13 cellular contexts compared by ENCODE assay signal in the genomic region with DNA sequence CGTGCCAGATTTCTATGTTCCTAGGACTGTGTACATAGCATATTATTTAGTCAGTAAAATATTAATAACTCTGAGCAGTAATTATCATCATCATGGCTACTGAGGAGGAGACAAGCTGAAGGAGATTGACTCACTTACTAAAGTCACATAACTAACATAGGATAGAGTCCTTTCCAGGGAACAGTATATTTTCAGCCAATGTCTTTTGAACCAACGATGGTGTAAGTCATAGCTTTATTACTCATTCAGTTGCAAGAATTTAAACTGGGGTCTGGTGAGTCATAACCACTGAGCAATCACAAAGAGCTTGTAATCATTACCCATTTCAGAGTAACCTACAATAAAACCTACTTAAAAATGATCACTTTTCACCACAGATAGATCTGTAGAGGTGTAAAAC.
DNase-seq lines count a peak whose midpoint lies in the region; TF ChIP-seq lines count a peak whose summit lies in the region.
"Had no signal": no experiment of that assay in that cellular context is flagged by ENCODE, and none has a peak within 500 bp of the region (broad histone marks: within the 10 kb centered on the region; RNA-seq: fewer than 3 reads in every experiment).

No MANE protein-coding gene starts in this region.

- no peaks in the 10 kb centered on the region; the same call in 1 of the 2 replicates for H3K27me3 Mint-ChIP-seq in HFFc6 (ENCODE audit: insufficient read depth)
- H3K27me3 Mint-ChIP-seq in activated CD4-positive, alpha-beta T cell treated with anti-CD3 and anti-CD28 coated beads, Interleukin-2, amount 10 ng/mL, durations not matched to agents 24 days and 14 days = no peaks in the 10 kb centered on the region
- H3K27me3 Mint-ChIP-seq: CD4-positive, CD25-positive, alpha-beta regulatory T cell had no signal

- no peak overlapping the region for H3K27ac Mint-ChIP-seq in HFFc6
- no peak overlapping the region for H3K27ac Mint-ChIP-seq in activated CD4-positive, alpha-beta T cell treated with anti-CD3 and anti-CD28 coated beads, Interleukin-2, amount 10 ng/mL, durations not matched to agents 24 days and 14 days
- H3K27ac Mint-ChIP-seq: CD4-positive, CD25-positive, alpha-beta regulatory T cell had no signal

- H3K4me1 Mint-ChIP-seq in HFFc6 (ENCODE audit: low read depth) = peaks cover 6% of the 10 kb centered on the region; the same call in 1 of the 2 replicates
- no peaks in the 10 kb centered on the region for H3K4me1 Mint-ChIP-seq in activated CD4-positive, alpha-beta T cell treated with anti-CD3 and anti-CD28 coated beads, Interleukin-2, amount 10 ng/mL, durations not matched to agents 24 days and 14 days
- H3K4me1 Mint-ChIP-seq: CD4-positive, CD25-positive, alpha-beta regulatory T cell had no signal

- intact Hi-C loops in activated CD4-positive, alpha-beta T cell treated with anti-CD3 and anti-CD28 coated beads, Interleukin-2, amount 10 ng/mL, durations not matched to agents 24 days and 14 days (cut with micrococcal nuclease) = no loop called here

- DNase-seq in AG08395 (ENCODE audit: low spot score) = peak; percentile 69
- DNase-seq in HFFc6 = peak; percentile 22
- peak; percentile 22 for DNase-seq in NCI-H460 (ENCODE audit: extremely low read depth, low read depth)
- peak; percentile 84 for DNase-seq in fibroblast of the aortic adventitia (ENCODE audit: low read depth)
- DNase-seq in NCI-H748 treated with DMSO at 0.1 percent for 48 hours (lab: John Stamatoyannopoulos, UW) = no peak
- no peak for DNase-seq in T-helper 2 cell
- no peak for DNase-seq in activated CD4-positive, alpha-beta T cell treated with anti-CD3 and anti-CD28 coated beads, Interleukin-2, amount 10 ng/mL, durations not matched to agents 24 days and 14 days
- DNase-seq in activated CD4-positive, CD25-positive, alpha-beta regulatory T cell (lab: John Stamatoyannopoulos, UW) = no peak
- DNase-seq: CD4-positive, CD25-positive, alpha-beta regulatory T cell; left ventricle myocardium superior; NK-92 treated with Interleukin-12 subunit alpha and Interleukin-12 subunit beta, amount 100 ng/mL, for 24 hours; stomach had no signal

- no peak overlapping the region for H3K4me3 ChIP-seq in fibroblast of the aortic adventitia (ENCODE audit: low read depth, low read length)
- H3K4me3 ChIP-seq: skin epidermis, stomach had no signal

- H3K4me3 Mint-ChIP-seq in HFFc6 = no peak overlapping the region
- H3K4me3 Mint-ChIP-seq in activated CD4-positive, alpha-beta T cell treated with anti-CD3 and anti-CD28 coated beads, Interleukin-2, amount 10 ng/mL, durations not matched to agents 24 days and 14 days = no peak overlapping the region
- H3K4me3 Mint-ChIP-seq: CD4-positive, CD25-positive, alpha-beta regulatory T cell had no signal

- H3K9me3 Mint-ChIP-seq in HFFc6 = peaks cover 9% of the 10 kb centered on the region
- no peaks in the 10 kb centered on the region for H3K9me3 Mint-ChIP-seq in activated CD4-positive, alpha-beta T cell treated with anti-CD3 and anti-CD28 coated beads, Interleukin-2, amount 10 ng/mL, durations not matched to agents 24 days and 14 days

- H3K36me3 Mint-ChIP-seq in HFFc6 (ENCODE audit: low read depth) = no peaks in the 10 kb centered on the region
- no peaks in the 10 kb centered on the region for H3K36me3 Mint-ChIP-seq in activated CD4-positive, alpha-beta T cell treated with anti-CD3 and anti-CD28 coated beads, Interleukin-2, amount 10 ng/mL, durations not matched to agents 24 days and 14 days (ENCODE audit: low read depth)
- H3K36me3 Mint-ChIP-seq: CD4-positive, CD25-positive, alpha-beta regulatory T cell had no signal

- TF ChIP-seq CTCF in HFFc6 (IDR thresholded peaks at IDR 0.05) (no peak), fibroblast of the aortic adventitia (IDR thresholded peaks at IDR 0.05; ENCODE audit: insufficient read depth, low read length) (no peak)

Comparison
In these comparisons a context has a peak if more than half of its experiments do, and no peak if none do; other contexts are left out.
1. DNase-seq: peak in AG08395 (single experiment), HFFc6 (single experiment), NCI-H460 (single experiment) and fibroblast of the aortic adventitia (single experiment); none in NCI-H748 treated with DMSO at 0.1 percent for 48 hours (single experiment), T-helper 2 cell (0 of 5), activated CD4-positive, alpha-beta T cell treated with anti-CD3 and anti-CD28 coated beads, Interleukin-2, amount 10 ng/mL, durations not matched to agents 24 days and 14 days (single experiment) and activated CD4-positive, CD25-positive, alpha-beta regulatory T cell (0 of 4).